Comparison of ENCODE assay signal across 1 cellular context in genomic region chr9:17134843-17135577, GRCh38.
A peak's percentile ranks its signal among the peaks of the same experiment; 100 is the strongest.
TF ChIP-seq lines count a peak whose summit lies in the region.

TSS of gene CNTLN (plus strand) at chr9:17135040. CDS start at chr9:17135066, 26 bp downstream.

TF ChIP-seq in HepG2, 621 proteins besides CTCF, POLR2A, EP300 and RAD21 (continued from another document and continues in another):
- TF ChIP-seq CSRNP1 (CRISPR knock-in tag; IDR thresholded peaks at IDR 0.05) (peak; percentile 78), REL (CRISPR knock-in tag; conservative IDR thresholded peaks at IDR 0.05) (no peak), PHF21A (CRISPR knock-in tag; IDR thresholded peaks at IDR 0.05) (no peak), ZNF562 (CRISPR knock-in tag; IDR thresholded peaks at IDR 0.05; ENCODE audit: borderline replicate concordance) (no peak), PLRG1 (conservative IDR thresholded peaks at IDR 0.05) (no peak), ZNF564 (CRISPR knock-in tag; IDR thresholded peaks at IDR 0.05) (peak; percentile 74; the same call in 1 of the 2 replicates), NFKBIZ (CRISPR knock-in tag; IDR thresholded peaks at IDR 0.05) (no peak), TERF1 (CRISPR knock-in tag; IDR thresholded peaks at IDR 0.05) (0 out of 2 replicates have a peak, but pooled peaks have one; percentile 52), U2AF1 (optimal IDR thresholded peaks at IDR 0.05; ENCODE audit: low read depth, low read length) (no peak), POLR2AphosphoS2 (IDR thresholded peaks at IDR 0.05; ENCODE audit: low read depth, low read length) (no peak), SALL1 (CRISPR knock-in tag; IDR thresholded peaks at IDR 0.05) (peak; percentile 74), RNF219 (CRISPR knock-in tag; IDR thresholded peaks at IDR 0.05) (no peak), REPIN1 (CRISPR knock-in tag; IDR thresholded peaks at IDR 0.05; ENCODE audit: borderline replicate concordance, low read depth) (peak; percentile 83), BRCA1 (CRISPR knock-in tag; IDR thresholded peaks at IDR 0.05) (no peak), PITX1 (CRISPR knock-in tag; IDR thresholded peaks at IDR 0.05) (no peak), HBP1 (CRISPR knock-in tag; IDR thresholded peaks at IDR 0.05; ENCODE audit: low read depth) (no peak), MAX (IDR thresholded peaks at IDR 0.05) (peak; percentile 95), MXI1 (IDR thresholded peaks at IDR 0.05; ENCODE audit: borderline replicate concordance, low read depth, low read length) (no peak), ZNF18 (CRISPR knock-in tag; IDR thresholded peaks at IDR 0.05; ENCODE audit: insufficient replicate concordance) (no peak), JUNB (CRISPR knock-in tag; IDR thresholded peaks at IDR 0.05; ENCODE audit: borderline replicate concordance) (no peak), ZNF777 (CRISPR knock-in tag; IDR thresholded peaks at IDR 0.05) (no peak), ZNF800 (CRISPR knock-in tag; IDR thresholded peaks at IDR 0.05) (no peak; the same call in 1 of the 2 replicates), KLF9 (CRISPR knock-in tag; IDR thresholded peaks at IDR 0.05; ENCODE audit: low read depth) (no peak), ATF7 (IDR thresholded peaks at IDR 0.05) (no peak), ATF7 (CRISPR knock-in tag; IDR thresholded peaks at IDR 0.05) (no peak), ZFP41 (CRISPR knock-in tag; IDR thresholded peaks at IDR 0.05; ENCODE audit: borderline replicate concordance) (peak; percentile 71; the same call in 1 of the 2 replicates), ZNF512B (CRISPR knock-in tag; IDR thresholded peaks at IDR 0.05; ENCODE audit: borderline replicate concordance) (no peak), SKIL (CRISPR knock-in tag; IDR thresholded peaks at IDR 0.05; ENCODE audit: borderline replicate concordance) (no peak), PAWR (CRISPR knock-in tag; IDR thresholded peaks at IDR 0.05; ENCODE audit: borderline replicate concordance) (no peak), CCAR2 (optimal IDR thresholded peaks at IDR 0.05; ENCODE audit: low read depth, low read length) (no peak), HIC2 (CRISPR knock-in tag; IDR thresholded peaks at IDR 0.05; ENCODE audit: low read depth) (no peak; the same call in 1 of the 2 replicates), MXD4 (CRISPR knock-in tag; IDR thresholded peaks at IDR 0.05) (no peak), ZNF687 (CRISPR knock-in tag; IDR thresholded peaks at IDR 0.05) (peak; percentile 99), NFIC (IDR thresholded peaks at IDR 0.05; ENCODE audit: low read length) (no peak), ZNF740 (CRISPR knock-in tag; IDR thresholded peaks at IDR 0.05) (0 out of 2 replicates have a peak, but pooled peaks have one; percentile 16), ARNT2 (CRISPR knock-in tag; IDR thresholded peaks at IDR 0.05; ENCODE audit: low read depth) (peak; percentile 84)
